ENCODE assay signal across 7 cellular contexts in genomic region chrX:2928127-2928582, GRCh38. TPM values are rescaled to one million over a fixed set of nuclear protein-coding genes. Genes with fewer than 3 reads are reported as not detected.
DNase-seq lines count a peak whose midpoint lies in the region; ATAC-seq and TF ChIP-seq lines count a peak whose summit lies in the region.

No MANE protein-coding gene starts in this region.

- H3K9me3 Mint-ChIP-seq in immature natural killer cell, result peaks cover 0 to 2% (median 0%) of the 10 kb centered on the region in 6 donors

- H3K4me2 ChIP-seq in smooth muscle cell, result peak overlapping the region; percentile 99

- peak overlapping the region; percentile 55 to 92 (median 84) for H3K27ac Mint-ChIP-seq in immature natural killer cell

- H3K4me3 Mint-ChIP-seq in immature natural killer cell, result peak overlapping the region; percentile 81 to 91 (median 90)

- peaks cover 6% of the 10 kb centered on the region for H3F3A ChIP-seq in smooth muscle cell (ENCODE audit: low read depth)

- H3K9me3 ChIP-seq in HUES6 (ENCODE audit: control insufficient read depth, insufficient read depth, low read depth, low read length), result no peaks in the 10 kb centered on the region
- H3K9me3 ChIP-seq in smooth muscle cell (replicated peaks; ENCODE audit: low read depth), result no peaks in the 10 kb centered on the region

- 1% methylated on average over 13 of the region's 32 CpGs for WGBS in smooth muscle cell (ENCODE audit: low lambda C conversion rate)

- H2AFZ ChIP-seq in smooth muscle cell (ENCODE audit: low read depth), result no peak overlapping the region

- H3K4me1 ChIP-seq in HUES6 (ENCODE audit: control insufficient read depth, insufficient read depth, low read length) (peaks cover 23% of the 10 kb centered on the region), smooth muscle cell (ENCODE audit: low read depth) (peaks cover 9% of the 10 kb centered on the region)

- no peaks in the 10 kb centered on the region for H3K79me2 ChIP-seq in smooth muscle cell (ENCODE audit: low read depth)

- peaks cover 8 to 16% of the 10 kb centered on the region in 2 donors for H3K4me1 Mint-ChIP-seq in immature natural killer cell

- peaks cover 2 to 7% (median 6%) of the 10 kb centered on the region in 3 donors for H3K27me3 Mint-ChIP-seq in immature natural killer cell (ENCODE audit: low read depth in 3 of 3)

- in situ Hi-C loops in brain microvascular endothelial cell (cut with HindIII; ENCODE audit: low pct_ligation_motif_present, low sequenced_read_pairs), result no loop called here

- DNase-seq in brain microvascular endothelial cell, result peak; percentile 11
- DNase-seq in immature natural killer cell, result peak in 2 of 3 donors; percentile 12 to 16
- DNase-seq in smooth muscle cell (lab: John Stamatoyannopoulos, UW; ENCODE audit: unreplicated experiment), result no peak
- no peak for DNase-seq in epidermal melanocyte (ENCODE audit: insufficient read length, low spot score)

- TF ChIP-seq CTCF in brain microvascular endothelial cell (IDR thresholded peaks at IDR 0.05; ENCODE audit: low read depth, low read length, missing control alignments) (no peak), smooth muscle cell (IDR thresholded peaks at IDR 0.05; ENCODE audit: borderline replicate concordance, insufficient read depth, poor library complexity, severe bottlenecking) (no peak)

- no peaks in the 10 kb centered on the region for H3K36me3 Mint-ChIP-seq in immature natural killer cell

- ATAC-seq in GM18498 (IDR thresholded peaks at IDR 0.05; ENCODE audit: unreplicated experiment), result no peak
- ATAC-seq in HG03039 (IDR thresholded peaks at IDR 0.05; ENCODE audit: unreplicated experiment), result no peak

- H3K36me3 ChIP-seq in HUES6 (ENCODE audit: control insufficient read depth, insufficient read depth, low read length) (no peaks in the 10 kb centered on the region; the same call in 1 of the 2 replicates), brain microvascular endothelial cell (replicated peaks) (no peaks in the 10 kb centered on the region), smooth muscle cell (ENCODE audit: low read depth) (no peaks in the 10 kb centered on the region)

- H3K27me3 ChIP-seq in HUES6 (ENCODE audit: control insufficient read depth, insufficient read depth, low read length), result no peaks in the 10 kb centered on the region
- no peaks in the 10 kb centered on the region for H3K27me3 ChIP-seq in brain microvascular endothelial cell (replicated peaks)
- H3K27me3 ChIP-seq in smooth muscle cell (ENCODE audit: low read depth), result no peaks in the 10 kb centered on the region

- peak overlapping the region; percentile 76 for H3K4me3 ChIP-seq in HUES6 (ENCODE audit: low read depth, low read length)
- peak overlapping the region; percentile 71 for H3K4me3 ChIP-seq in brain microvascular endothelial cell (ENCODE audit: low read depth, low read length)
- H3K4me3 ChIP-seq in smooth muscle cell, result peak overlapping the region; percentile 97

- H3K9ac ChIP-seq in HUES6 (ENCODE audit: low read length) (peak overlapping the region; percentile 91), smooth muscle cell (ENCODE audit: low read depth) (no peak overlapping the region)

- H3K27ac ChIP-seq in HUES6 (ENCODE audit: low read depth, low read length) (peak overlapping the region; percentile 97), brain microvascular endothelial cell (peak overlapping the region; percentile 26), smooth muscle cell (ENCODE audit: low read depth) (peak overlapping the region; percentile 45)

- no peaks in the 10 kb centered on the region for H4K20me1 ChIP-seq in smooth muscle cell (ENCODE audit: low read depth)

RNA-seq across cellular contexts. Expression of gene ARSD, which starts 1.0 kb away (rescaled TPM):
- polyA plus RNA-seq in immature natural killer cell, result 10 to 100 TPM in 2 of 3 donors, 1 to 10 TPM in 1; 7.1 to 16.0 (median 10.7) TPM
- 17.1 and 30.7 TPM in 2 replicates for total RNA-seq in smooth muscle cell
- 21.1 and 25.6 TPM in 2 replicates for polyA plus RNA-seq in smooth muscle cell

Comparison
In these comparisons a context has a peak if more than half of its experiments do, and no peak if none do; other contexts are left out.
1. H3K27ac ChIP-seq: peak in every context shown above with its lines; median percentile 97 in HUES6; 45 in smooth muscle cell; 26 in brain microvascular endothelial cell.
2. DNase-seq: peak in brain microvascular endothelial cell (single experiment) and immature natural killer cell (2 of 3); none in smooth muscle cell (single experiment) and epidermal melanocyte (single experiment).
3. Peak in every context shown above with its lines, with median percentiles within 50 percentile points of each other: H3K4me3 ChIP-seq.